Comparison of ENCODE assay signal across 8 cellular contexts in the genomic region with DNA sequence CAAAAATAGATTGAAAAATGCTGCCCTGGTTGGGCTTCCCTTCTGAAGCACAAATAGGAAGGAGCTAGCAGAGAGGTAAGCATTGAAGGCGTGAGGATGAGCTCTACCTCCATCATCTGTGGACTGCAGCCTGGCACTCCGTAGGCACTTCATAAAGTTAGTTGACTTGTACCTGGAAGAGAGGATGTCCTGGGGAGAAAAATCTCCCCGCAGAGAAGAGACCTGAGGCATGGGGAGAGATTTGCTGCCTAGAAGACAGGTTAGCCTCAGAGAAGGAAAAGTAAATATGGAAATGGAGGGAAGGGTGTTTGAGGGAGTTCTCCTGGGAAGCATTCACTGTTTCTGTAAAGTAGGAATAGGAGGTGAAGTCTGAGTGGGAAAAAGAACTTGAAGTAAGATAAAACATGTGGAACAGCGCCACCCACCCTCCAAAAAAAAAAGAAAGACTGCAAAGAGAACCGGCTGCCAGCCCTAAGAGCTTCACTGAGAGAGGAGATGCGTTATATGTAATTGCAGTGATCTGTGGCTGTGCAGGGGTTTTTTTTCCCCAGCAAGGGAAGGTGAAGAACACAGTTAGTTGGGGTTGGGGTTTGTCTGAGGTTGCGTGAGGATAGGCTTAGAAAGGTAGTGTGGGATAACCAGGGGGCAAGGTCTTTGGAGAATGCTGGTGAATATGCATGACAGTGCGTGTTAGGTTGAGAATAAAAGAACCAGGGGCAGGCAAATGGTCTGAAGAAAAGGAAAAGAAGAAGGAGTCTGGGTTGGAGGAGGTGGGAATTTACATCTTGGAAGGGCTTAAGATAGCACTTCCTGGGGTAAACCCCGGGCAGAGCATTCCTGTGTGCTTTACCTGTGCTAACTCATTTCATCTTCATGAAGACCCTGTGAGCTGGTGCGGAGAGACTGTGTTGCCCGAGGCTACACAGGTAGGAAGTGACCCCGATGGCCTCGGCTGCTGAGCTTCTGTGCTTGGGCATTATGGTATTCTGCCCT. TPM values are rescaled to one million over a fixed set of nuclear protein-coding genes. Genes with fewer than 3 reads are reported as not detected.
DNase-seq lines count a peak whose midpoint lies in the region; ATAC-seq and TF ChIP-seq lines count a peak whose summit lies in the region.

No MANE protein-coding gene starts in this region.

- H3K27ac Mint-ChIP-seq in Caco-2 (ENCODE audit: unreplicated experiment) = no peak overlapping the region
- peak overlapping the region; percentile 41 to 90 (median 77) for H3K27ac Mint-ChIP-seq in naive thymus-derived CD8-positive, alpha-beta T cell

- H3K36me3 Mint-ChIP-seq in Caco-2 (ENCODE audit: insufficient read depth, unreplicated experiment) = no peaks in the 10 kb centered on the region
- peaks cover 0 to 30% (median 0%) of the 10 kb centered on the region in 3 donors for H3K36me3 Mint-ChIP-seq in naive thymus-derived CD8-positive, alpha-beta T cell

- peak; percentile 39 to 43 for TF ChIP-seq CTCF in Caco-2 (IDR thresholded peaks at IDR 0.05; ENCODE audit: insufficient read depth in 1 of 2, low read depth in 1 of 2, low read length in 1 of 2, severe bottlenecking in 1 of 2, unreplicated experiment in 1 of 2)
- peak; percentile 60 for TF ChIP-seq CTCF in choroid plexus epithelial cell (conservative IDR thresholded peaks at IDR 0.05; ENCODE audit: low read depth, low read length)

- DNase-seq in Caco-2 (peak in 1 of 2 experiments; percentile 33), NAMALWA (ENCODE audit: low spot score) (peak; percentile 29), choroid plexus epithelial cell (ENCODE audit: low read depth) (peak; percentile 70), SJCRH30 (no peak), NCI-H128 (lab: John Stamatoyannopoulos, UW; ENCODE audit: unreplicated experiment) (no peak), NCI-H1436 treated with DMSO at 0.1 percent for 48 hours (lab: John Stamatoyannopoulos, UW) (no peak)
- DNase-seq in naive thymus-derived CD8-positive, alpha-beta T cell = no peak

- 0 out of 2 replicates have a peak, but pooled peaks cover 5% of the 10 kb centered on the region for H3K4me1 ChIP-seq in Caco-2
- no peaks in the 10 kb centered on the region for H3K4me1 ChIP-seq in SJCRH30

- no peak overlapping the region for H3K27ac ChIP-seq in SJCRH30

- H3K27me3 ChIP-seq in Caco-2 (replicated peaks; ENCODE audit: control insufficient read depth, insufficient read depth, low read length) (no peaks in the 10 kb centered on the region), SJCRH30 (no peaks in the 10 kb centered on the region)

- H3K36me3 ChIP-seq in Caco-2 (ENCODE audit: control insufficient read depth, insufficient read depth, low read length) (no peaks in the 10 kb centered on the region), SJCRH30 (no peaks in the 10 kb centered on the region)

- peaks cover 13% of the 10 kb centered on the region for H3K4me1 Mint-ChIP-seq in Caco-2 (ENCODE audit: low read depth, unreplicated experiment)
- H3K4me1 Mint-ChIP-seq in naive thymus-derived CD8-positive, alpha-beta T cell = peaks cover 48 to 91% (median 80%) of the 10 kb centered on the region in 4 donors

- H3K27me3 Mint-ChIP-seq in Caco-2 (ENCODE audit: insufficient read depth, unreplicated experiment) = no peaks in the 10 kb centered on the region
- no peaks in the 10 kb centered on the region for H3K27me3 Mint-ChIP-seq in naive thymus-derived CD8-positive, alpha-beta T cell

- no peaks in the 10 kb centered on the region for H3K9me3 ChIP-seq in Caco-2
- H3K9me3 ChIP-seq in SJCRH30 (replicated peaks) = 0 out of 2 replicates have a peak, but pooled peaks cover 2% of the 10 kb centered on the region

- CTCF ChIA-PET in Caco-2 (lab: Charles Lee) = interaction anchor here (1.0 to 1.5 kb wide), 3 partner anchors 13 to 149 kb away, joined by 3 to 7 read pairs (median 3); a partner anchor contains a TSS

- H3K9me3 Mint-ChIP-seq in Caco-2 (ENCODE audit: unreplicated experiment) = no peaks in the 10 kb centered on the region
- H3K9me3 Mint-ChIP-seq in naive thymus-derived CD8-positive, alpha-beta T cell = no peaks in the 10 kb centered on the region

- BruUV-seq in Caco-2 (replicated peaks; lab: Mats Ljungman, UMichigan) = no TSS peak

- intact Hi-C loops in Caco-2 (cut with micrococcal nuclease; ENCODE audit: unreplicated experiment) = loop anchor here (5.0 to 10.0 kb wide), 2 partner anchors 151 kb away; a partner anchor contains a TSS

- peak; percentile 46 to 68 for ATAC-seq in naive thymus-derived CD8-positive, alpha-beta T cell
- no peak for ATAC-seq in GM21447 (IDR thresholded peaks at IDR 0.05; ENCODE audit: unreplicated experiment)

- H3K4me3 Mint-ChIP-seq in Caco-2 (ENCODE audit: unreplicated experiment) = no peak overlapping the region
- peak overlapping the region in 9 of 10 donors; percentile 12 to 78 (median 42) for H3K4me3 Mint-ChIP-seq in naive thymus-derived CD8-positive, alpha-beta T cell

- POLR2A ChIA-PET in Caco-2 (lab: Charles Lee) = no interaction called here
- POLR2A ChIA-PET in naive thymus-derived CD8-positive, alpha-beta T cell (lab: Charles Lee) = interaction anchor here (1.1 to 1.9 kb wide), 4 partner anchors 9 to 149 kb away, joined by 4 to 8 read pairs (median 6); a partner anchor contains a TSS

- no peak overlapping the region for H3K4me3 ChIP-seq in Caco-2 (ENCODE audit: low read depth, low read length)
- no peak overlapping the region for H3K4me3 ChIP-seq in choroid plexus epithelial cell (ENCODE audit: low read depth, low read length)
- H3K4me3 ChIP-seq in SJCRH30 = no peak overlapping the region

RNA-seq across cellular contexts. Expression of a gene that starts 16.0 kb away (rescaled TPM):
- 22.1 and 23.5 TPM in 2 replicates for total RNA-seq in Caco-2 (2022)
- total RNA-seq in naive thymus-derived CD8-positive, alpha-beta T cell = 100 to 1,000 TPM; 134 to 142 TPM
- 100 to 1,000 TPM in 2 of 3 donors, 10 to 100 TPM in 1; 67.3 to 116 (median 115) TPM for polyA plus RNA-seq in naive thymus-derived CD8-positive, alpha-beta T cell
- total RNA-seq in SJCRH30 (2014; rRNA removed; shearing (Covaris generic)) = 16.4 and 19.7 TPM in 2 replicates

Comparison
In these comparisons a context has a peak if more than half of its experiments do, and no peak if none do; other contexts are left out.
1. DNase-seq: peak in NAMALWA (single experiment) and choroid plexus epithelial cell (single experiment); none in naive thymus-derived CD8-positive, alpha-beta T cell (0 of 10), SJCRH30 (0 of 2), NCI-H128 (single experiment) and NCI-H1436 treated with DMSO at 0.1 percent for 48 hours (single experiment).